ENCODE assay signal across 1 cellular context in genomic region chr22:37633693-37634504, GRCh38.
TF ChIP-seq lines count a peak whose summit lies in the region.

No MANE protein-coding gene starts in this region.

TF ChIP-seq in HepG2, 621 proteins besides CTCF, POLR2A, EP300 and RAD21 (continued from another document and continues in another):
- 0 out of 2 replicates have a peak, but pooled peaks have one; percentile 27 for TF ChIP-seq HDAC1 (CRISPR knock-in tag; IDR thresholded peaks at IDR 0.05)
- peak; percentile 87 for TF ChIP-seq POLR2G (IDR thresholded peaks at IDR 0.05; ENCODE audit: low read depth, low read length)
- TF ChIP-seq ZNF800 (CRISPR knock-in tag; IDR thresholded peaks at IDR 0.05) = no peak
- TF ChIP-seq CREM (IDR thresholded peaks at IDR 0.05) = peak; percentile 53; the same call in 1 of the 2 replicates
- TF ChIP-seq CREM (CRISPR knock-in tag; IDR thresholded peaks at IDR 0.05) = no peak
- TF ChIP-seq ZNF616 (CRISPR knock-in tag; IDR thresholded peaks at IDR 0.05; ENCODE audit: low read depth) = 0 out of 2 replicates have a peak, but pooled peaks have one; percentile 30
- no peak for TF ChIP-seq XBP1 (CRISPR knock-in tag; IDR thresholded peaks at IDR 0.05)
- peak; percentile 67 for TF ChIP-seq ZNF3 (CRISPR knock-in tag; IDR thresholded peaks at IDR 0.05)
- peak; percentile 37; the same call in 1 of the 2 replicates for TF ChIP-seq SIX1 (CRISPR knock-in tag; IDR thresholded peaks at IDR 0.05; ENCODE audit: borderline replicate concordance)
- TF ChIP-seq SMAD1 (CRISPR knock-in tag; IDR thresholded peaks at IDR 0.05; ENCODE audit: borderline replicate concordance, low read depth) = 0 out of 2 replicates have a peak, but pooled peaks have one; percentile 59
- 0 out of 2 replicates have a peak, but pooled peaks have one; percentile 8 for TF ChIP-seq ZNF451 (CRISPR knock-in tag; IDR thresholded peaks at IDR 0.05)
- peak; percentile 69; the same call in 1 of the 2 replicates for TF ChIP-seq ZNF552 (CRISPR knock-in tag; IDR thresholded peaks at IDR 0.05; ENCODE audit: borderline replicate concordance)
- no peak for TF ChIP-seq GMEB1 (CRISPR knock-in tag; IDR thresholded peaks at IDR 0.05; ENCODE audit: borderline replicate concordance)
- TF ChIP-seq HIVEP1 (CRISPR knock-in tag; IDR thresholded peaks at IDR 0.05) = peak; percentile 60; the same call in 1 of the 2 replicates
- TF ChIP-seq ZNF563 (CRISPR knock-in tag; IDR thresholded peaks at IDR 0.05) = peak; percentile 17; the same call in 1 of the 2 replicates
- no peak for TF ChIP-seq BRCA1 (CRISPR knock-in tag; IDR thresholded peaks at IDR 0.05)
- TF ChIP-seq TBL1XR1 (IDR thresholded peaks at IDR 0.05; ENCODE audit: borderline replicate concordance, low read length, partially characterized antibody) = no peak
- TF ChIP-seq ASH2L (IDR thresholded peaks at IDR 0.05; ENCODE audit: insufficient read length, low read depth, low read length) = no peak
- TF ChIP-seq BRF2 (CRISPR knock-in tag; IDR thresholded peaks at IDR 0.05) = 0 out of 2 replicates have a peak, but pooled peaks have one; percentile 50
- TF ChIP-seq TARDBP (CRISPR knock-in tag; IDR thresholded peaks at IDR 0.05) = peak; percentile 49; the same call in 1 of the 2 replicates
- peak; percentile 30; the same call in 1 of the 2 replicates for TF ChIP-seq KDM6A (CRISPR knock-in tag; IDR thresholded peaks at IDR 0.05; ENCODE audit: low read depth)
- no peak for TF ChIP-seq RFX3 (CRISPR knock-in tag; IDR thresholded peaks at IDR 0.05)
- TF ChIP-seq NFKB2 (CRISPR knock-in tag; IDR thresholded peaks at IDR 0.05; ENCODE audit: borderline replicate concordance) = no peak
- no peak for TF ChIP-seq ELF1 (CRISPR knock-in tag; IDR thresholded peaks at IDR 0.05)
- peak; percentile 21; the same call in 1 of the 2 replicates for TF ChIP-seq ZSCAN22 (CRISPR knock-in tag; IDR thresholded peaks at IDR 0.05)
- TF ChIP-seq ZBTB20 (CRISPR knock-in tag; IDR thresholded peaks at IDR 0.05; ENCODE audit: borderline replicate concordance, low read depth) = peak; percentile 34; the same call in 1 of the 2 replicates
- TF ChIP-seq ZBTB42 (CRISPR knock-in tag; IDR thresholded peaks at IDR 0.05) = peak; percentile 84; the same call in 1 of the 2 replicates
- no peak for TF ChIP-seq SCMH1 (CRISPR knock-in tag; IDR thresholded peaks at IDR 0.05; ENCODE audit: borderline replicate concordance)
- TF ChIP-seq ZBTB49 (CRISPR knock-in tag; IDR thresholded peaks at IDR 0.05; ENCODE audit: borderline replicate concordance) = no peak
- no peak for TF ChIP-seq SOX5 (CRISPR knock-in tag; IDR thresholded peaks at IDR 0.05; ENCODE audit: borderline replicate concordance)
- peak; percentile 73 for TF ChIP-seq ZFY (CRISPR knock-in tag; IDR thresholded peaks at IDR 0.05)
- TF ChIP-seq FOXK1 (CRISPR knock-in tag; IDR thresholded peaks at IDR 0.05; ENCODE audit: borderline replicate concordance, low read depth) = no peak
- no peak for TF ChIP-seq ZNF256 (CRISPR knock-in tag; conservative IDR thresholded peaks at IDR 0.05)
- no peak for TF ChIP-seq MXD4 (CRISPR knock-in tag; IDR thresholded peaks at IDR 0.05)
- peak; percentile 7; the same call in 1 of the 2 replicates for TF ChIP-seq YEATS4 (CRISPR knock-in tag; IDR thresholded peaks at IDR 0.05; ENCODE audit: borderline replicate concordance)
- 0 out of 2 replicates have a peak, but pooled peaks have one; percentile 27 for TF ChIP-seq ZNF225 (CRISPR knock-in tag; IDR thresholded peaks at IDR 0.05)
- no peak for TF ChIP-seq ONECUT2 (CRISPR knock-in tag; IDR thresholded peaks at IDR 0.05)
- no peak for TF ChIP-seq ZNF12 (CRISPR knock-in tag; IDR thresholded peaks at IDR 0.05)
- peak; percentile 83 for TF ChIP-seq ZNF350 (CRISPR knock-in tag; IDR thresholded peaks at IDR 0.05; ENCODE audit: borderline replicate concordance, low read depth)
- TF ChIP-seq KMT2B (CRISPR knock-in tag; IDR thresholded peaks at IDR 0.05) = 0 out of 2 replicates have a peak, but pooled peaks have one; percentile 20
- TF ChIP-seq FLYWCH1 (CRISPR knock-in tag; IDR thresholded peaks at IDR 0.05) = no peak; the same call in 1 of the 2 replicates
- no peak for TF ChIP-seq DMTF1 (CRISPR knock-in tag; IDR thresholded peaks at IDR 0.05)
- no peak; the same call in 1 of the 2 replicates for TF ChIP-seq GMEB2 (CRISPR knock-in tag; IDR thresholded peaks at IDR 0.05; ENCODE audit: low read depth)
- no peak for TF ChIP-seq FOXP1 (IDR thresholded peaks at IDR 0.05)
- no peak for TF ChIP-seq FOXP1 (CRISPR knock-in tag; IDR thresholded peaks at IDR 0.05)
- no peak for TF ChIP-seq ZNF770 (CRISPR knock-in tag; IDR thresholded peaks at IDR 0.05)
- TF ChIP-seq NFATC3 (CRISPR knock-in tag; IDR thresholded peaks at IDR 0.05) = peak; percentile 34; the same call in 1 of the 2 replicates
- TF ChIP-seq PRPF4 (IDR thresholded peaks at IDR 0.05; ENCODE audit: low read depth, low read length, poor library complexity, severe bottlenecking) = no peak
- no peak for TF ChIP-seq ZNF75D (CRISPR knock-in tag; IDR thresholded peaks at IDR 0.05; ENCODE audit: borderline replicate concordance)
- TF ChIP-seq ZNF780A (CRISPR knock-in tag; IDR thresholded peaks at IDR 0.05) = no peak
- TF ChIP-seq MBNL3 (CRISPR knock-in tag; conservative IDR thresholded peaks at IDR 0.05) = no peak
- TF ChIP-seq TFE3 (CRISPR knock-in tag; IDR thresholded peaks at IDR 0.05) = no peak
- no peak for TF ChIP-seq SMARCE1 (IDR thresholded peaks at IDR 0.05; ENCODE audit: borderline replicate concordance)
- peak; percentile 35; the same call in 1 of the 2 replicates for TF ChIP-seq MEF2D (CRISPR knock-in tag; IDR thresholded peaks at IDR 0.05)
